In the genomic region with DNA sequence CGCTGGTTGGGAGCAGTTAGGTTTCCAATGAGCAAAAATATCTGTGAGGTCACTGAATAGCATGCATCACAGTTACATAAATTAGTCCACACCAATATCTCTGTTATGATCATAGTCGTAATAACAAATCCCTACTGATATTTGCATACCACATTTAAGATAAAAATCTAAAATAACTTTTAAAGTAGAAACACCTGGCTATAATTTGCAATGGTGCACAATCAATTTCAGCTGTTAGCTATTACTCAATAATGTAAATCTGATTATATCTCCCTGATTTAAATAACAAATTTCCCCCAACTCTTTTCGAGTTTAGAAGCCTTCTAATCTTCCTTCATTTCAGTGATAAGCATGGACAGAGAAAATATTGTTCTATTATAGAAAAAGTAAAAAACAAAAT, we compare ENCODE assay signal across 29 cellular contexts.
"Had no signal": no experiment of that assay in that cellular context is flagged by ENCODE, and none has a peak within 500 bp of the region (broad histone marks: within the 10 kb centered on the region; RNA-seq: fewer than 3 reads in every experiment).

No MANE protein-coding gene starts in this region.

- DNase-seq: Karpas-422, KBM-7, MM.1S, NCI-H1092 treated with DMSO at 0.1 percent for 48 hours, NCI-H1105 treated with DMSO at 0.1 percent for 48 hours, NCI-H1417, NCI-H1436, NCI-H146, NCI-H1694, NCI-H187, NCI-H1930, NCI-H2029 treated with DMSO at 0.1 percent for 48 hours, NCI-H2081 treated with DMSO at 0.1 percent for 48 hours, NCI-H2107, NCI-H2171, NCI-H226, NCI-H446 treated with DMSO at 0.1 percent for 48 hours, NCI-H510A, NCI-H524, NCI-H69, NCI-H748 treated with DMSO at 0.1 percent for 48 hours, NCI-H82, PC-9, Peyer's patch, Right ventricle myocardium superior, RPMI8226, SHP77 treated with DMSO at 0.1 percent for 48 hours, SW 1271, T-helper 1 cell had no signal
